ENCODE assay signal across 21 cellular contexts in genomic region chr1:58977595-58977994, GRCh38.
A peak's percentile ranks its signal among the peaks of the same experiment; 100 is the strongest.
DNase-seq lines count a peak whose midpoint lies in the region; ATAC-seq, FAIRE-seq and TF ChIP-seq lines count a peak whose summit lies in the region.
"Had no signal": no experiment of that assay in that cellular context is flagged by ENCODE, and none has a peak within 500 bp of the region (broad histone marks: within the 10 kb centered on the region; RNA-seq: fewer than 3 reads in every experiment).

No MANE protein-coding gene starts in this region.

- DNase-seq in HepG2 (ENCODE audit: low spot score) = no peak
- DNase-seq in right lobe of liver = no peak
- no peak for DNase-seq in K562 (ENCODE audit: extremely low read depth in 1 of 4, low spot score in 3 of 4)
- DNase-seq in hepatocyte (ENCODE audit: low spot score) = no peak
- DNase-seq in neuronal stem cell (ENCODE audit: low spot score) = no peak
- no peak for DNase-seq in A673 (ENCODE audit: low spot score)
- no peak for DNase-seq in Kasumi-1 (lab: John Stamatoyannopoulos, UW)
- DNase-seq: Caco-2; CD4-positive, CD25-positive, alpha-beta regulatory T cell; CD8-positive, alpha-beta T cell; DMS153; DND-41; GOT3; H7; HCEC 1CT had no signal

- no peak overlapping the region for H2BK5ac ChIP-seq in neuronal stem cell (ENCODE audit: low read length)

- ATAC-seq in HepG2 (no peak), right lobe of liver (no peak), K562 (no peak)
- ATAC-seq: CD8-positive, alpha-beta T cell had no signal

- BruUV-seq in HepG2 (replicated peaks; lab: Mats Ljungman, UMichigan) = no TSS peak
- no TSS peak for BruUV-seq in K562 (replicated peaks; lab: Mats Ljungman, UMichigan)
- BruUV-seq in A673 (replicated peaks; lab: Mats Ljungman, UMichigan) = no TSS peak

- no peak overlapping the region for H3K9ac ChIP-seq in HepG2 (ENCODE audit: insufficient read depth, low read depth, low read length)
- no peak overlapping the region for H3K9ac ChIP-seq in K562 (ENCODE audit: insufficient read depth in 1 of 2, low read depth in 2 of 2, low read length in 2 of 2)
- H3K9ac ChIP-seq in neuronal stem cell (ENCODE audit: low read depth, low read length, poor library complexity) = no peak overlapping the region

- in situ Hi-C loops in HepG2 (cut with HindIII; ENCODE audit: extremely low pct_ligation_motif_present, low pct_unique_long_range_greater_than_20kb) (no loop called here), K562 (cut with MboI) (no loop called here)

- H3K18ac ChIP-seq in neuronal stem cell (ENCODE audit: low read length) = no peak overlapping the region

- H4K20me1 ChIP-seq in HepG2 (ENCODE audit: insufficient read depth, low read length) (no peaks in the 10 kb centered on the region), K562 (replicated peaks; ENCODE audit: control insufficient read depth, insufficient read depth, low read length) (no peaks in the 10 kb centered on the region), hepatocyte (ENCODE audit: insufficient read depth, poor library complexity, severe bottlenecking) (no peaks in the 10 kb centered on the region)

- no peak overlapping the region for H3K4me3 ChIP-seq in HepG2 (replicated peaks in 1 of 3; ENCODE audit: insufficient read depth in 1 of 3, low read depth in 2 of 3, low read length in 3 of 3)
- H3K4me3 ChIP-seq in right lobe of liver = no peak overlapping the region
- H3K4me3 ChIP-seq in K562 = no peak overlapping the region
- H3K4me3 ChIP-seq in hepatocyte = no peak overlapping the region
- no peak overlapping the region for H3K4me3 ChIP-seq in neuronal stem cell (ENCODE audit: low read length in 2 of 2)
- no peak overlapping the region for H3K4me3 ChIP-seq in A673 (ENCODE audit: low read depth, low read length, poor library complexity, severe bottlenecking)

- no peak overlapping the region for H3K4ac ChIP-seq in neuronal stem cell (ENCODE audit: low read length)

- TF ChIP-seq CTCF in HepG2 (CRISPR knock-in tag; IDR thresholded peaks at IDR 0.05) = no peak
- TF ChIP-seq CTCF in right lobe of liver (IDR thresholded peaks at IDR 0.05) = no peak
- no peak for TF ChIP-seq CTCF in K562 (IDR thresholded peaks at IDR 0.05 in 2 of 3, conservative IDR thresholded peaks at IDR 0.05 in 1 of 3; ENCODE audit: insufficient read depth in 2 of 3, low read depth in 1 of 3, low read length in 3 of 3)
- no peak for TF ChIP-seq CTCF in hepatocyte (IDR thresholded peaks at IDR 0.05; ENCODE audit: poor library complexity)
- TF ChIP-seq CTCF in A673 (conservative IDR thresholded peaks at IDR 0.05; ENCODE audit: low read depth, low read length) = no peak

- H3K79me1 ChIP-seq in neuronal stem cell (ENCODE audit: low read depth, low read length) = no peaks in the 10 kb centered on the region

- H4K91ac ChIP-seq in neuronal stem cell (ENCODE audit: low read depth, low read length, poor library complexity) = no peak overlapping the region

- no peak for FAIRE-seq in HepG2 (lab: Jason Lieb, UNC)
- no peak for FAIRE-seq in K562 (lab: Jason Lieb, UNC)
- FAIRE-seq: A204.1, G401.6, GM12892, GM19239 had no signal

- H3K79me2 ChIP-seq in HepG2 (ENCODE audit: insufficient read depth, low read length) = no peaks in the 10 kb centered on the region
- H3K79me2 ChIP-seq in K562 (ENCODE audit: control insufficient read depth, insufficient read depth, low read length) = no peaks in the 10 kb centered on the region
- no peaks in the 10 kb centered on the region for H3K79me2 ChIP-seq in hepatocyte

- no peaks in the 10 kb centered on the region for H3K9me2 ChIP-seq in hepatocyte (replicated peaks; ENCODE audit: insufficient read depth)

- H3K23ac ChIP-seq in neuronal stem cell (ENCODE audit: low read depth, low read length, poor library complexity) = no peak overlapping the region

- intact Hi-C loops in HepG2 (cut with micrococcal nuclease; ENCODE audit: unreplicated experiment) (no loop called here), right lobe of liver (cut with DNase I) (no loop called here), K562 (cut with micrococcal nuclease) (loop anchor here (5.0 kb wide), 1 partner anchor 80 kb away; no protein-coding TSS in a partner anchor), A673 (cut with micrococcal nuclease; ENCODE audit: unreplicated experiment) (no loop called here)

- H3K9me3 ChIP-seq in HepG2 (ENCODE audit: low read length) (no peaks in the 10 kb centered on the region), right lobe of liver (no peaks in the 10 kb centered on the region), K562 (replicated peaks; ENCODE audit: control insufficient read depth, insufficient read depth, low read depth, low read length) (no peaks in the 10 kb centered on the region), hepatocyte (ENCODE audit: low read depth) (no peaks in the 10 kb centered on the region), neuronal stem cell (replicated peaks in 1 of 2; ENCODE audit: control insufficient read depth in 2 of 2, insufficient read depth in 1 of 2, low read depth in 1 of 2, low read length in 2 of 2) (no peaks in the 10 kb centered on the region), A673 (ENCODE audit: low read depth, low read length, poor library complexity, severe bottlenecking) (no peaks in the 10 kb centered on the region)
- H3K9me3 ChIP-seq: Caco-2 had no signal

- TF ChIP-seq RAD21 in HepG2 (CRISPR knock-in tag; IDR thresholded peaks at IDR 0.05) (no peak), K562 (CRISPR knock-in tag; conservative IDR thresholded peaks at IDR 0.05 in 1 of 2, IDR thresholded peaks at IDR 0.05 in 1 of 2) (no peak)

- H3K4me1 ChIP-seq in HepG2 (ENCODE audit: insufficient read depth, low read length) = peaks cover 7% of the 10 kb centered on the region
- peaks cover 0 to 10% (median 0%) of the 10 kb centered on the region in 4 donors for H3K4me1 ChIP-seq in right lobe of liver
- H3K4me1 ChIP-seq in K562 (replicated peaks in 1 of 2; ENCODE audit: control insufficient read depth in 2 of 2, insufficient read depth in 2 of 2, low read length in 2 of 2) = peaks cover 4 to 28% of the 10 kb centered on the region in 2 experiments
- H3K4me1 ChIP-seq in hepatocyte (ENCODE audit: insufficient read depth) = peaks cover 23% of the 10 kb centered on the region
- peaks cover 3 to 12% of the 10 kb centered on the region in 2 donors for H3K4me1 ChIP-seq in neuronal stem cell (ENCODE audit: control insufficient read depth in 2 of 2, insufficient read depth in 1 of 2, low read depth in 1 of 2, low read length in 2 of 2)
- H3K4me1 ChIP-seq in A673 (ENCODE audit: insufficient read depth, low read length, poor library complexity, severe bottlenecking) = peaks cover under 1% of the 10 kb centered on the region
- H3K4me1 ChIP-seq: Caco-2 had no signal

- H3K27ac ChIP-seq in HepG2 (ENCODE audit: extremely low read length, insufficient read depth, low read length) (no peak overlapping the region), right lobe of liver (no peak overlapping the region), K562 (ENCODE audit: extremely low read depth, low read depth, low read length) (no peak overlapping the region), hepatocyte (peak overlapping the region; percentile 21), neuronal stem cell (replicated peaks; ENCODE audit: low read length) (no peak overlapping the region), A673 (ENCODE audit: low read depth, low read length, poor library complexity, severe bottlenecking) (no peak overlapping the region)
- H3K27ac ChIP-seq: 22Rv1, C4-2B had no signal

- no peak overlapping the region for H2BK120ac ChIP-seq in neuronal stem cell (ENCODE audit: low read depth, low read length)

- CTCF ChIA-PET in HepG2 (lab: Yijun Ruan, JAX; ENCODE audit: low intra/inter-chr PET ratio, low total read pairs) = no interaction called here
- CTCF ChIA-PET in K562 (lab: Yijun Ruan, JAX; ENCODE audit: low intra/inter-chr PET ratio) = no interaction called here
- CTCF ChIA-PET in A673 (lab: Charles Lee) = no interaction called here

- POLR2A ChIA-PET in HepG2 (lab: Yijun Ruan, JAX) (no interaction called here), K562 (lab: Yijun Ruan, JAX) (interaction anchor here (0.8 kb wide), 1 partner anchor 194 kb away, joined by 3 read pairs; the partner anchor contains the start of gene JUN), A673 (lab: Charles Lee; ENCODE audit: low non-redundant PET) (no interaction called here)

- H4K8ac ChIP-seq in neuronal stem cell (ENCODE audit: low read depth, low read length) = no peak overlapping the region

- no peaks in the 10 kb centered on the region for H3K36me3 ChIP-seq in HepG2 (replicated peaks in 1 of 2; ENCODE audit: control insufficient read depth in 1 of 2, insufficient read depth in 2 of 2, low read length in 2 of 2)
- no peaks in the 10 kb centered on the region for H3K36me3 ChIP-seq in right lobe of liver
- H3K36me3 ChIP-seq in K562 (ENCODE audit: control insufficient read depth, insufficient read depth, low read length) = no peaks in the 10 kb centered on the region
- no peaks in the 10 kb centered on the region for H3K36me3 ChIP-seq in hepatocyte (replicated peaks; ENCODE audit: insufficient read depth, low read depth)
- no peaks in the 10 kb centered on the region for H3K36me3 ChIP-seq in neuronal stem cell (replicated peaks in 1 of 2; ENCODE audit: control insufficient read depth in 2 of 2, insufficient read depth in 2 of 2, low read length in 2 of 2)
- no peaks in the 10 kb centered on the region for H3K36me3 ChIP-seq in A673 (ENCODE audit: insufficient read depth, low read length, poor library complexity, severe bottlenecking)

- H3K27me3 ChIP-seq in HepG2 (ENCODE audit: control insufficient read depth in 1 of 2, insufficient read depth in 2 of 2, low read length in 2 of 2) (peaks cover 0 to 5% of the 10 kb centered on the region in 2 experiments; a peak in 2 of 5 replicates), right lobe of liver (no peaks in the 10 kb centered on the region), K562 (ENCODE audit: control insufficient read depth in 2 of 2, insufficient read depth in 2 of 2, low read length in 2 of 2) (no peaks in the 10 kb centered on the region), hepatocyte (no peaks in the 10 kb centered on the region), neuronal stem cell (ENCODE audit: control insufficient read depth in 3 of 3, insufficient read depth in 3 of 3, low read depth in 1 of 3, low read length in 3 of 3) (no peaks in the 10 kb centered on the region), A673 (replicated peaks; ENCODE audit: insufficient read depth, low read depth, low read length, poor library complexity) (no peaks in the 10 kb centered on the region)

- TF ChIP-seq EP300 in HepG2 (IDR thresholded peaks at IDR 0.05; ENCODE audit: low read depth in 2 of 2, low read length in 2 of 2) = no peak
- TF ChIP-seq EP300 in HepG2 (CRISPR knock-in tag; IDR thresholded peaks at IDR 0.05; ENCODE audit: borderline replicate concordance) = no peak
- TF ChIP-seq EP300 in K562 (IDR thresholded peaks at IDR 0.05; ENCODE audit: low read length) = no peak

- no peaks in the 10 kb centered on the region for H3K9me1 ChIP-seq in K562 (ENCODE audit: control insufficient read depth, insufficient read depth, low read length)

- 82% methylated on average over 1 of the region's 1 CpG for WGBS in HepG2 (ENCODE audit: low lambda C conversion rate)
- WGBS in right lobe of liver (ENCODE audit: insufficient coverage, low coverage, low lambda C conversion rate, missing lambda C conversion rate) = 94% methylated on average over 1 of the region's 1 CpG
- 67% methylated on average over 1 of the region's 1 CpG for WGBS in K562 (ENCODE audit: insufficient coverage, low coverage, missing lambda C conversion rate)
- 59% methylated on average over 1 of the region's 1 CpG for WGBS in hepatocyte (ENCODE audit: low lambda C conversion rate, missing lambda C conversion rate)
- WGBS in neuronal stem cell (ENCODE audit: extremely low coverage in 2 of 2, insufficient read length in 2 of 2, insufficient replicate concordance in 1 of 2), 2 donors = no CpG with 5 or more reads among the region's 1 CpG

- H2AK5ac ChIP-seq in neuronal stem cell (ENCODE audit: low read depth, low read length) = no peak overlapping the region

- H2BK12ac ChIP-seq in neuronal stem cell (ENCODE audit: low read length) = no peak overlapping the region

- no peak overlapping the region for H2BK15ac ChIP-seq in neuronal stem cell (ENCODE audit: low read length)

- no peak overlapping the region for H3K14ac ChIP-seq in neuronal stem cell (ENCODE audit: low read length)

- H2AFZ ChIP-seq in HepG2 (ENCODE audit: low read length) = no peak overlapping the region
- H2AFZ ChIP-seq in K562 (ENCODE audit: low read depth, low read length) = no peak overlapping the region
- no peak overlapping the region for H2AFZ ChIP-seq in hepatocyte
- no peak overlapping the region for H2AFZ ChIP-seq in neuronal stem cell (ENCODE audit: low read length)

- TF ChIP-seq POLR2A in HepG2 (IDR thresholded peaks at IDR 0.05; ENCODE audit: insufficient read depth in 1 of 2, low read depth in 2 of 2, low read length in 2 of 2) (no peak), right lobe of liver (IDR thresholded peaks at IDR 0.05) (no peak), K562 (conservative IDR thresholded peaks at IDR 0.05) (no peak)

- H3K4me2 ChIP-seq in HepG2 (ENCODE audit: low read depth, low read length) = no peak overlapping the region
- H3K4me2 ChIP-seq in K562 (ENCODE audit: insufficient read depth, low read length) = no peak overlapping the region
- no peak overlapping the region for H3K4me2 ChIP-seq in hepatocyte
- no peak overlapping the region for H3K4me2 ChIP-seq in neuronal stem cell (ENCODE audit: insufficient read depth, low read length, poor library complexity, severe bottlenecking)

Comparison
In these comparisons a context has a peak if more than half of its experiments do, and no peak if none do; other contexts are left out.
1. Of the 241 proteins assayed by ChIP-seq in both HepG2 and K562: peak only in HepG2: none; only in K562: MAFG; in both: MAFF and MAFK; in neither: 238.